ENCODE assay signal across 1 cellular context in the genomic region with DNA sequence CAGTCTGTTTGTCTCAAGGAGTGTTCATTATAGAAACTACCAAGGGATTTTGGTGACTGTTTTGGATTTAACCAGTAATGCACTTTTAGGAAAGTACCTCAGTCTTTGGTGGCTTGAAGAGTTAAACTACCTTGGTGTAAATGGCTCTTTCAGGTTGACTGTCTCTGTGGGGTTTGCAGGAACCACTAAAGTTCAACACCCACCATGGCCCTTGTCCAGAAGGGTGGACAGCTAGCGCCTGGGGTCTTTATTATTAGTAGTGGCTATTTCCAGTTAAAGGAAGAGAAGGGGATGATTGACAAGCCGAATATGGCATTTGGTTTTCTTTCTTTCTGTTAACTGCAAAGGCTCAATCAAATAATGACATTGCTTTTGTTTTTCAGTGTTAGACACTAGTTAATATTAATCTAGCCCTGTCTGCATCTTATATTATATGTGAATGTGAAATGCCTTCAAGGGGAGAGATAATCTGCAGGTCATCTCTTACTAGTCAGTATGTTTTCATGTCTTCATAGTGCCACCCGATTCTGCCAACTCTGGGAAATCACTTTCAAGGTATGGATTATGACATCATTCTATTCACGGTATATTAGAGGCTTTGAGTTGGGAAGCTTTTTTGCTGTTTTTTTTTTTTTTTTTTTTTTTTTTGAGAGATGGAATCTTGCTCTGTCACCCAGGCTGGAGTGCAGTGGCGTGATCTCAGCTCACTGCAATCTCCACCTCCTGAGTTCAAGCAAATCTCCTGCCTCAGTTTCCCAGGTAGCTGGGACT.
TF ChIP-seq lines count a peak whose summit lies in the region.

No MANE protein-coding gene starts in this region.

TF ChIP-seq in HepG2, 621 proteins besides CTCF, POLR2A, EP300 and RAD21:
- TF ChIP-seq NFAT5 (CRISPR knock-in tag; IDR thresholded peaks at IDR 0.05) (no peak), CREB1 (IDR thresholded peaks at IDR 0.05) (0 out of 2 replicates have a peak, but pooled peaks have one; percentile 24), CREB1 (CRISPR knock-in tag; IDR thresholded peaks at IDR 0.05) (no peak), ZBTB34 (CRISPR knock-in tag; IDR thresholded peaks at IDR 0.05) (no peak), ATF7 (IDR thresholded peaks at IDR 0.05) (peak; percentile 93), ATF7 (CRISPR knock-in tag; IDR thresholded peaks at IDR 0.05) (no peak), KLF6 (CRISPR knock-in tag; IDR thresholded peaks at IDR 0.05) (no peak), REXO4 (CRISPR knock-in tag; IDR thresholded peaks at IDR 0.05; ENCODE audit: borderline replicate concordance) (no peak), ZNF160 (CRISPR knock-in tag; IDR thresholded peaks at IDR 0.05) (no peak)
- TF ChIP-seq, protein P1, sequence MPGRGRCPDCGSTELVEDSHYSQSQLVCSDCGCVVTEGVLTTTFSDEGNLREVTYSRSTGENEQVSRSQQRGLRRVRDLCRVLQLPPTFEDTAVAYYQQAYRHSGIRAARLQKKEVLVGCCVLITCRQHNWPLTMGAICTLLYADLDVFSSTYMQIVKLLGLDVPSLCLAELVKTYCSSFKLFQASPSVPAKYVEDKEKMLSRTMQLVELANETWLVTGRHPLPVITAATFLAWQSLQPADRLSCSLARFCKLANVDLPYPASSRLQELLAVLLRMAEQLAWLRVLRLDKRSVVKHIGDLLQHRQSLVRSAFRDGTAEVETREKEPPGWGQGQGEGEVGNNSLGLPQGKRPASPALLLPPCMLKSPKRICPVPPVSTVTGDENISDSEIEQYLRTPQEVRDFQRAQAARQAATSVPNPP (CRISPR knock-in tag; IDR thresholded peaks at IDR 0.05) = no peak
- TF ChIP-seq, protein P2, sequence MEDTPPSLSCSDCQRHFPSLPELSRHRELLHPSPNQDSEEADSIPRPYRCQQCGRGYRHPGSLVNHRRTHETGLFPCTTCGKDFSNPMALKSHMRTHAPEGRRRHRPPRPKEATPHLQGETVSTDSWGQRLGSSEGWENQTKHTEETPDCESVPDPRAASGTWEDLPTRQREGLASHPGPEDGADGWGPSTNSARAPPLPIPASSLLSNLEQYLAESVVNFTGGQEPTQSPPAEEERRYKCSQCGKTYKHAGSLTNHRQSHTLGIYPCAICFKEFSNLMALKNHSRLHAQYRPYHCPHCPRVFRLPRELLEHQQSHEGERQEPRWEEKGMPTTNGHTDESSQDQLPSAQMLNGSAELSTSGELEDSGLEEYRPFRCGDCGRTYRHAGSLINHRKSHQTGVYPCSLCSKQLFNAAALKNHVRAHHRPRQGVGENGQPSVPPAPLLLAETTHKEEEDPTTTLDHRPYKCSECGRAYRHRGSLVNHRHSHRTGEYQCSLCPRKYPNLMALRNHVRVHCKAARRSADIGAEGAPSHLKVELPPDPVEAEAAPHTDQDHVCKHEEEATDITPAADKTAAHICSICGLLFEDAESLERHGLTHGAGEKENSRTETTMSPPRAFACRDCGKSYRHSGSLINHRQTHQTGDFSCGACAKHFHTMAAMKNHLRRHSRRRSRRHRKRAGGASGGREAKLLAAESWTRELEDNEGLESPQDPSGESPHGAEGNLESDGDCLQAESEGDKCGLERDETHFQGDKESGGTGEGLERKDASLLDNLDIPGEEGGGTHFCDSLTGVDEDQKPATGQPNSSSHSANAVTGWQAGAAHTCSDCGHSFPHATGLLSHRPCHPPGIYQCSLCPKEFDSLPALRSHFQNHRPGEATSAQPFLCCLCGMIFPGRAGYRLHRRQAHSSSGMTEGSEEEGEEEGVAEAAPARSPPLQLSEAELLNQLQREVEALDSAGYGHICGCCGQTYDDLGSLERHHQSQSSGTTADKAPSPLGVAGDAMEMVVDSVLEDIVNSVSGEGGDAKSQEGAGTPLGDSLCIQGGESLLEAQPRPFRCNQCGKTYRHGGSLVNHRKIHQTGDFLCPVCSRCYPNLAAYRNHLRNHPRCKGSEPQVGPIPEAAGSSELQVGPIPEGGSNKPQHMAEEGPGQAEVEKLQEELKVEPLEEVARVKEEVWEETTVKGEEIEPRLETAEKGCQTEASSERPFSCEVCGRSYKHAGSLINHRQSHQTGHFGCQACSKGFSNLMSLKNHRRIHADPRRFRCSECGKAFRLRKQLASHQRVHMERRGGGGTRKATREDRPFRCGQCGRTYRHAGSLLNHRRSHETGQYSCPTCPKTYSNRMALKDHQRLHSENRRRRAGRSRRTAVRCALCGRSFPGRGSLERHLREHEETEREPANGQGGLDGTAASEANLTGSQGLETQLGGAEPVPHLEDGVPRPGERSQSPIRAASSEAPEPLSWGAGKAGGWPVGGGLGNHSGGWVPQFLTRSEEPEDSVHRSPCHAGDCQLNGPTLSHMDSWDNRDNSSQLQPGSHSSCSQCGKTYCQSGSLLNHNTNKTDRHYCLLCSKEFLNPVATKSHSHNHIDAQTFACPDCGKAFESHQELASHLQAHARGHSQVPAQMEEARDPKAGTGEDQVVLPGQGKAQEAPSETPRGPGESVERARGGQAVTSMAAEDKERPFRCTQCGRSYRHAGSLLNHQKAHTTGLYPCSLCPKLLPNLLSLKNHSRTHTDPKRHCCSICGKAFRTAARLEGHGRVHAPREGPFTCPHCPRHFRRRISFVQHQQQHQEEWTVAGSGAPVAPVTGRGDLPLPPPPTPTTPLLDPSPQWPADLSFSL (CRISPR knock-in tag; IDR thresholded peaks at IDR 0.05) = no peak
- TF ChIP-seq, protein P3, sequence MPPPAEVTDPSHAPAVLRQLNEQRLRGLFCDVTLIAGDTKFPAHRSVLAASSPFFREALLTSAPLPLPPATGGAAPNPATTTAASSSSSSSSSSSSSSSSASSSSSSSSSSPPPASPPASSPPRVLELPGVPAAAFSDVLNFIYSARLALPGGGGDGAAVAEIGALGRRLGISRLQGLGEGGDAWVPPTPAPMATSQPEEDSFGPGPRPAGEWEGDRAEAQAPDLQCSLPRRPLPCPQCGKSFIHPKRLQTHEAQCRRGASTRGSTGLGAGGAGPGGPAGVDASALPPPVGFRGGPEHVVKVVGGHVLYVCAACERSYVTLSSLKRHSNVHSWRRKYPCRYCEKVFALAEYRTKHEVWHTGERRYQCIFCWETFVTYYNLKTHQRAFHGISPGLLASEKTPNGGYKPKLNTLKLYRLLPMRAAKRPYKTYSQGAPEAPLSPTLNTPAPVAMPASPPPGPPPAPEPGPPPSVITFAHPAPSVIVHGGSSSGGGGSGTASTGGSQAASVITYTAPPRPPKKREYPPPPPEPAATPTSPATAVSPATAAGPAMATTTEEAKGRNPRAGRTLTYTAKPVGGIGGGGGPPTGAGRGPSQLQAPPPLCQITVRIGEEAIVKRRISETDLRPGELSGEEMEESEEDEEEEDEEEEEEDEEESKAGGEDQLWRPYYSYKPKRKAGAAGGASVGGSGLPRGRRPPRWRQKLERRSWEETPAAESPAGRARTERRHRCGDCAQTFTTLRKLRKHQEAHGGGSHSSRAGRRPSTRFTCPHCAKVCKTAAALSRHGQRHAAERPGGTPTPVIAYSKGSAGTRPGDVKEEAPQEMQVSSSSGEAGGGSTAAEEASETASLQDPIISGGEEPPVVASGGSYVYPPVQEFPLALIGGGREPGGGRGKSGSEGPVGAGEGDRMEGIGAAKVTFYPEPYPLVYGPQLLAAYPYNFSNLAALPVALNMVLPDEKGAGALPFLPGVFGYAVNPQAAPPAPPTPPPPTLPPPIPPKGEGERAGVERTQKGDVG (CRISPR knock-in tag; IDR thresholded peaks at IDR 0.05; ENCODE audit: borderline replicate concordance) = no peak
